Comparison of ENCODE assay signal across 1 cellular context in genomic region chr14:104322531-104323466, GRCh38.
TF ChIP-seq lines count a peak whose summit lies in the region.

No MANE protein-coding gene starts in this region.

TF ChIP-seq in HEK293, 187 proteins besides CTCF, POLR2A, EP300 and RAD21 (continued from another document and continues in another):
- no peak for TF ChIP-seq ZNF18 (tag by site-specific recombination; IDR thresholded peaks at IDR 0.05)
- TF ChIP-seq ZNF645 (tag by site-specific recombination; IDR thresholded peaks at IDR 0.05), result no peak
- TF ChIP-seq ZNF544 (tag by site-specific recombination; IDR thresholded peaks at IDR 0.05), result no peak
- peak; percentile 48 for TF ChIP-seq ZBTB17 (tag by site-specific recombination; IDR thresholded peaks at IDR 0.05)
- no peak for TF ChIP-seq ZNF571 (tag by site-specific recombination; IDR thresholded peaks at IDR 0.05)
- no peak for TF ChIP-seq ZNF202 (tag by site-specific recombination; IDR thresholded peaks at IDR 0.05; ENCODE audit: borderline replicate concordance)
- no peak for TF ChIP-seq ZNF510 (tag by site-specific recombination; IDR thresholded peaks at IDR 0.05; ENCODE audit: insufficient replicate concordance)
- no peak for TF ChIP-seq RBAK (tag by site-specific recombination; IDR thresholded peaks at IDR 0.05)
- TF ChIP-seq ZNF791 (tag by site-specific recombination; IDR thresholded peaks at IDR 0.05), result no peak
- no peak for TF ChIP-seq ZSCAN16 (tag by site-specific recombination; IDR thresholded peaks at IDR 0.05)
- TF ChIP-seq ZNF596 (tag by site-specific recombination; IDR thresholded peaks at IDR 0.05), result no peak
- peak; percentile 67; the same call in 1 of the 2 replicates for TF ChIP-seq ZNF488 (tag by site-specific recombination; IDR thresholded peaks at IDR 0.05)
- no peak for TF ChIP-seq MZF1 (tag by site-specific recombination; IDR thresholded peaks at IDR 0.05; ENCODE audit: borderline replicate concordance)
- no peak for TF ChIP-seq ZNF518A (tag by site-specific recombination; conservative IDR thresholded peaks at IDR 0.05; ENCODE audit: low read depth)
- TF ChIP-seq ZNF211 (tag by site-specific recombination; IDR thresholded peaks at IDR 0.05; ENCODE audit: low read depth), result no peak
- no peak for TF ChIP-seq ZNF10 (tag by site-specific recombination; IDR thresholded peaks at IDR 0.05)
- no peak for TF ChIP-seq ZNF132 (tag by site-specific recombination; IDR thresholded peaks at IDR 0.05; ENCODE audit: borderline replicate concordance)
- TF ChIP-seq ZNF221 (tag by site-specific recombination; IDR thresholded peaks at IDR 0.05; ENCODE audit: borderline replicate concordance), result no peak
- no peak for TF ChIP-seq ZNF341 (tag by site-specific recombination; IDR thresholded peaks at IDR 0.05; ENCODE audit: low read depth)
- no peak for TF ChIP-seq REPIN1 (tag by site-specific recombination; IDR thresholded peaks at IDR 0.05; ENCODE audit: low read depth)
- no peak for TF ChIP-seq ZNF626 (tag by site-specific recombination; IDR thresholded peaks at IDR 0.05)
- TF ChIP-seq ZNF548 (tag by site-specific recombination; IDR thresholded peaks at IDR 0.05), result no peak
- TF ChIP-seq ZBTB21 (tag by site-specific recombination; IDR thresholded peaks at IDR 0.05), result no peak
- TF ChIP-seq ZBTB8A (tag by site-specific recombination; IDR thresholded peaks at IDR 0.05), result 0 out of 2 replicates have a peak, but pooled peaks have one; percentile 13
- no peak for TF ChIP-seq ZBTB26 (tag by site-specific recombination; optimal IDR thresholded peaks at IDR 0.05)
- TF ChIP-seq ZNF501 (tag by site-specific recombination; IDR thresholded peaks at IDR 0.05), result no peak
- TF ChIP-seq SP7 (tag by site-specific recombination; IDR thresholded peaks at IDR 0.05), result 0 out of 2 replicates have a peak, but pooled peaks have one; percentile 36
- no peak for TF ChIP-seq ZBTB6 (tag by site-specific recombination; IDR thresholded peaks at IDR 0.05)
- TF ChIP-seq MEIS1 (CRISPR knock-in tag; IDR thresholded peaks at IDR 0.05; ENCODE audit: borderline replicate concordance), result no peak
- TF ChIP-seq ZNF112 (tag by site-specific recombination; IDR thresholded peaks at IDR 0.05), result no peak
- TF ChIP-seq HOXD13 (CRISPR knock-in tag; IDR thresholded peaks at IDR 0.05; ENCODE audit: borderline replicate concordance), result no peak
- TF ChIP-seq ZBTB10 (tag by site-specific recombination; IDR thresholded peaks at IDR 0.05), result no peak
- no peak for TF ChIP-seq TSHZ1 (tag by site-specific recombination; IDR thresholded peaks at IDR 0.05; ENCODE audit: borderline replicate concordance)
- TF ChIP-seq ZNF692 (tag by site-specific recombination; IDR thresholded peaks at IDR 0.05), result peak; percentile 44; the same call in 1 of the 2 replicates
- TF ChIP-seq ATF2 (tag by site-specific recombination; IDR thresholded peaks at IDR 0.05; ENCODE audit: low read depth), result no peak
- TF ChIP-seq ZSCAN23 (tag by site-specific recombination; IDR thresholded peaks at IDR 0.05), result no peak
